Comparison of ENCODE assay signal across 17 cellular contexts in genomic region chr1:79726911-79727310, GRCh38.
DNase-seq lines count a peak whose midpoint lies in the region; ATAC-seq and TF ChIP-seq lines count a peak whose summit lies in the region.
"Had no signal": no experiment of that assay in that cellular context is flagged by ENCODE, and none has a peak within 500 bp of the region (broad histone marks: within the 10 kb centered on the region; RNA-seq: fewer than 3 reads in every experiment).

No MANE protein-coding gene starts in this region.

- H3K4me3 ChIP-seq in PC-3 (ENCODE audit: low read length) (no peak overlapping the region), esophagus muscularis mucosa (no peak overlapping the region), tibial artery (peak overlapping the region in 1 of 2 donors; percentile 27)

- no peak overlapping the region for H3K4me3 Mint-ChIP-seq in activated naive CD8-positive, alpha-beta T cell treated with anti-CD3 and anti-CD28 coated beads, Interleukin-2, amount 50 U/mL, for 24 hours
- H3K4me3 Mint-ChIP-seq: CD8-positive, alpha-beta memory T cell had no signal

- no peaks in the 10 kb centered on the region for H3K36me3 Mint-ChIP-seq in activated naive CD8-positive, alpha-beta T cell treated with anti-CD3 and anti-CD28 coated beads, Interleukin-2, amount 50 U/mL, for 24 hours (ENCODE audit: low read depth)
- H3K36me3 Mint-ChIP-seq: CD8-positive, alpha-beta memory T cell had no signal

- no peaks in the 10 kb centered on the region for H3K9me3 ChIP-seq in PC-3 (ENCODE audit: low read length)
- H3K9me3 ChIP-seq in esophagus muscularis mucosa = no peaks in the 10 kb centered on the region
- H3K9me3 ChIP-seq in tibial artery = no peaks in the 10 kb centered on the region

- BruUV-seq in PC-3 (replicated peaks; lab: Mats Ljungman, UMichigan) = no TSS peak

- TF ChIP-seq CTCF in PC-3 (conservative IDR thresholded peaks at IDR 0.05; ENCODE audit: low read depth, low read length) (no peak), esophagus muscularis mucosa (IDR thresholded peaks at IDR 0.05) (no peak), tibial artery (IDR thresholded peaks at IDR 0.05) (no peak)

- no peak overlapping the region for H3K9ac ChIP-seq in PC-3 (ENCODE audit: low read length)

- no peak overlapping the region for H2AFZ ChIP-seq in PC-3 (ENCODE audit: low read length)

- CTCF ChIA-PET in PC-3 (lab: Charles Lee) = interaction anchor here (0.7 kb wide), 1 partner anchor 31 kb away, joined by 4 read pairs; no protein-coding TSS in a partner anchor

- TF ChIP-seq POLR2A in esophagus muscularis mucosa (IDR thresholded peaks at IDR 0.05; ENCODE audit: low read depth) = no peak

- H3K9me3 Mint-ChIP-seq in activated naive CD8-positive, alpha-beta T cell treated with anti-CD3 and anti-CD28 coated beads, Interleukin-2, amount 50 U/mL, for 24 hours = peaks cover 18% of the 10 kb centered on the region

- no peaks in the 10 kb centered on the region for H3K79me2 ChIP-seq in PC-3 (ENCODE audit: low read length)

- H3K9me2 ChIP-seq in PC-3 (replicated peaks; ENCODE audit: low read length) = no peaks in the 10 kb centered on the region

- H3K4me1 ChIP-seq in PC-3 (ENCODE audit: insufficient read depth, low read length) = no peaks in the 10 kb centered on the region
- H3K4me1 ChIP-seq in esophagus muscularis mucosa = peaks cover 0 to 11% (median 8%) of the 10 kb centered on the region in 4 donors
- peaks cover 0 to 12% (median 0%) of the 10 kb centered on the region in 4 donors for H3K4me1 ChIP-seq in tibial artery

- H3K27me3 ChIP-seq in PC-3 (ENCODE audit: low read length) = no peaks in the 10 kb centered on the region
- no peaks in the 10 kb centered on the region for H3K27me3 ChIP-seq in esophagus muscularis mucosa
- H3K27me3 ChIP-seq in tibial artery = no peaks in the 10 kb centered on the region

- no peak overlapping the region for H3K27ac Mint-ChIP-seq in activated naive CD8-positive, alpha-beta T cell treated with anti-CD3 and anti-CD28 coated beads, Interleukin-2, amount 50 U/mL, for 24 hours
- H3K27ac Mint-ChIP-seq: CD8-positive, alpha-beta memory T cell had no signal

- no peak overlapping the region for H3K4me2 ChIP-seq in PC-3 (ENCODE audit: low read length)

- no peaks in the 10 kb centered on the region for H3K4me1 Mint-ChIP-seq in activated naive CD8-positive, alpha-beta T cell treated with anti-CD3 and anti-CD28 coated beads, Interleukin-2, amount 50 U/mL, for 24 hours
- H3K4me1 Mint-ChIP-seq: CD8-positive, alpha-beta memory T cell had no signal

- H3F3A ChIP-seq in PC-3 (ENCODE audit: low read length, unreplicated experiment) = no peaks in the 10 kb centered on the region

- no peaks in the 10 kb centered on the region for H3K36me3 ChIP-seq in PC-3 (ENCODE audit: low read depth, low read length)
- H3K36me3 ChIP-seq in esophagus muscularis mucosa = no peaks in the 10 kb centered on the region
- no peaks in the 10 kb centered on the region for H3K36me3 ChIP-seq in tibial artery

- no peaks in the 10 kb centered on the region for H4K20me1 ChIP-seq in PC-3 (ENCODE audit: low read length)

- POLR2A ChIA-PET in PC-3 (lab: Charles Lee; ENCODE audit: unreplicated experiment) = no interaction called here

- peak; percentile 70 for ATAC-seq in PC-3
- ATAC-seq in HG03045 (IDR thresholded peaks at IDR 0.05; ENCODE audit: unreplicated experiment) = no peak
- ATAC-seq in left ventricle myocardium superior = no peak
- ATAC-seq in activated naive CD8-positive, alpha-beta T cell treated with anti-CD3 and anti-CD28 coated beads, Interleukin-2, amount 50 U/mL, for 24 hours = no peak
- ATAC-seq: HCT116 had no signal

- H3K27me3 Mint-ChIP-seq in activated naive CD8-positive, alpha-beta T cell treated with anti-CD3 and anti-CD28 coated beads, Interleukin-2, amount 50 U/mL, for 24 hours = no peaks in the 10 kb centered on the region

- DNase-seq in PC-3 = no peak
- DNase-seq in esophagus muscularis mucosa (ENCODE audit: extremely low spot score) = no peak
- DNase-seq in left kidney (ENCODE audit: low read depth, low spot score) = peak; percentile 5
- DNase-seq in tibial artery = no peak
- DNase-seq in left ventricle myocardium superior = no peak
- no peak for DNase-seq in activated naive CD8-positive, alpha-beta T cell treated with anti-CD3 and anti-CD28 coated beads, Interleukin-2, amount 50 U/mL, for 24 hours
- DNase-seq: Calu3; CD8-positive, alpha-beta memory T cell; GOT3; NCI-H1105 treated with DMSO at 0.1 percent for 48 hours; NCI-H2081; NCI-H2171 treated with DMSO at 0.1 percent for 48 hours; NCI-H526 treated with DMSO at 0.1 percent for 48 hours; Right ventricle myocardium superior had no signal

- no peak overlapping the region for H3K27ac ChIP-seq in PC-3 (ENCODE audit: low read length)
- peak overlapping the region in 3 of 4 donors; percentile 41 to 65 (median 54) for H3K27ac ChIP-seq in esophagus muscularis mucosa (replicated peaks in 1 of 4)
- peak overlapping the region; percentile 68 to 75 for H3K27ac ChIP-seq in tibial artery
- H3K27ac ChIP-seq: C4-2B had no signal

- 51% methylated on average over 2 of the region's 2 CpGs for WGBS in esophagus muscularis mucosa

- TF ChIP-seq EP300 in esophagus muscularis mucosa (IDR thresholded peaks at IDR 0.05) = no peak

- intact Hi-C loops in PC-3 (cut with micrococcal nuclease) = loop anchor here (10.0 kb wide), 1 partner anchor 358 kb away; no protein-coding TSS in a partner anchor
- intact Hi-C loops in esophagus muscularis mucosa (cut with DNase I) = no loop called here
- intact Hi-C loops in tibial artery (cut with DNase I; ENCODE audit: low total_unique reads) = no loop called here
- intact Hi-C loops in left ventricle myocardium superior (cut with micrococcal nuclease) = no loop called here
